In genomic region chr3:179071161-179071568, GRCh38 we compare ENCODE assay signal across 8 cellular contexts. TPM values are rescaled to one million over a fixed set of nuclear protein-coding genes. Genes with fewer than 3 reads are reported as not detected.
DNase-seq lines count a peak whose midpoint lies in the region; ATAC-seq and TF ChIP-seq lines count a peak whose summit lies in the region.

No MANE protein-coding gene starts in this region.

- peak; percentile 42 for ATAC-seq in GM21515 (IDR thresholded peaks at IDR 0.05; ENCODE audit: unreplicated experiment)
- no peak for ATAC-seq in lung (ENCODE audit: insufficient read depth, low FRiP score)

- peak overlapping the region; percentile 81 for H3K9ac ChIP-seq in HUES6 (ENCODE audit: low read length)

- H3K4me3 ChIP-seq in HUES6 (ENCODE audit: low read depth, low read length) (peak overlapping the region; percentile 92), WERI-Rb-1 (ENCODE audit: low read depth, low read length) (peak overlapping the region; percentile 66), lung (peak overlapping the region; percentile 97)

- 3 to 5% methylated on average over 21 of the region's 21 CpGs for WGBS in lung, 2 donors

- TF ChIP-seq CTCF in WERI-Rb-1 (IDR thresholded peaks at IDR 0.05; ENCODE audit: low read depth, low read length) (no peak), lung (IDR thresholded peaks at IDR 0.05; ENCODE audit: control extremely low read depth, extremely low read depth) (no peak)

- H3K27me3 ChIP-seq in HUES6 (ENCODE audit: control insufficient read depth, insufficient read depth, low read length) (no peaks in the 10 kb centered on the region), WERI-Rb-1 (ENCODE audit: insufficient read depth, low read depth, severe bottlenecking) (no peaks in the 10 kb centered on the region), lung (ENCODE audit: control insufficient read depth, insufficient read depth) (no peaks in the 10 kb centered on the region)

- H3K9me3 ChIP-seq in HUES6 (ENCODE audit: control insufficient read depth, insufficient read depth, low read depth, low read length) (no peaks in the 10 kb centered on the region), WERI-Rb-1 (ENCODE audit: severe bottlenecking) (no peaks in the 10 kb centered on the region), lung (ENCODE audit: control insufficient read depth in 2 of 2, insufficient read depth in 1 of 2, low read length in 1 of 2) (no peaks in the 10 kb centered on the region)

- H3K4me1 ChIP-seq in HUES6 (ENCODE audit: control insufficient read depth, insufficient read depth, low read length) (peaks cover 18% of the 10 kb centered on the region), lung (ENCODE audit: control insufficient read depth in 2 of 2, insufficient read depth in 2 of 2, low read length in 2 of 2) (no peaks in the 10 kb centered on the region)

- peaks cover 17% of the 10 kb centered on the region for H3K36me3 ChIP-seq in HUES6 (ENCODE audit: control insufficient read depth, insufficient read depth, low read length)
- H3K36me3 ChIP-seq in WERI-Rb-1: peaks cover 17% of the 10 kb centered on the region
- peaks cover 0 to 3% of the 10 kb centered on the region in 2 donors for H3K36me3 ChIP-seq in lung (ENCODE audit: control insufficient read depth in 2 of 2, insufficient read depth in 2 of 2, low read length in 2 of 2)

- DNase-seq in DMS114 treated with DMSO at 0.1 percent for 48 hours (lab: John Stamatoyannopoulos, UW; ENCODE audit: unreplicated experiment) (peak; percentile 33), WERI-Rb-1 (peak; percentile 35), caudate nucleus (lab: John Stamatoyannopoulos, UW) (peak in 33 of 61 donors; percentile 3 to 83 (median 55)), lung (ENCODE audit: low spot score) (no peak), DMS153 (lab: John Stamatoyannopoulos, UW) (no peak)
- DNase-seq in stimulated activated CD8-positive, alpha-beta memory T cell treated with anti-CD3 and anti-CD28 coated beads, Interleukin-12 subunit alpha, Interleukin-12 subunit beta, amount 100 ng/mL, for 4 hours (ENCODE audit: low read depth): peak; percentile 27

- H3K27ac ChIP-seq in HUES6 (ENCODE audit: low read depth, low read length) (no peak overlapping the region), WERI-Rb-1 (peak overlapping the region; percentile 80), caudate nucleus (ENCODE audit: low read depth, low read length) (peak overlapping the region; percentile 87), lung (ENCODE audit: low read depth in 1 of 2, low read length in 1 of 2) (peak overlapping the region; percentile 82 to 98)

RNA-seq across cellular contexts. Expression of gene ZMAT3, which starts 0.4 kb away (rescaled TPM):
- total RNA-seq in lung: 10 to 100 TPM in 1 of 2 donors, 1 to 10 TPM in 1; 8.1 to 12.1 TPM
- 1 to 10 TPM; 2.4 to 2.8 TPM for polyA plus RNA-seq in lung

Comparison
In these comparisons a context has a peak if more than half of its experiments do, and no peak if none do; other contexts are left out.
1. DNase-seq: peak in DMS114 treated with DMSO at 0.1 percent for 48 hours (single experiment), WERI-Rb-1 (single experiment), caudate nucleus (33 of 61) and stimulated activated CD8-positive, alpha-beta memory T cell treated with anti-CD3 and anti-CD28 coated beads, Interleukin-12 subunit alpha, Interleukin-12 subunit beta, amount 100 ng/mL, for 4 hours (single experiment); none in lung (single experiment) and DMS153 (single experiment).
2. Peak in every context shown above with its lines, with median percentiles within 50 percentile points of each other: H3K4me3 ChIP-seq.